14 cellular contexts compared by ENCODE assay signal in genomic region chr13:100108913-100109507, GRCh38. TPM values are rescaled to one million over a fixed set of nuclear protein-coding genes. Genes with fewer than 3 reads are reported as not detected.
DNase-seq lines count a peak whose midpoint lies in the region; ATAC-seq, FAIRE-seq and TF ChIP-seq lines count a peak whose summit lies in the region.
"Had no signal": no experiment of that assay in that cellular context is flagged by ENCODE, and none has a peak within 500 bp of the region (broad histone marks: within the 10 kb centered on the region; RNA-seq: fewer than 3 reads in every experiment).

No MANE protein-coding gene starts in this region.

- H3K4me1 ChIP-seq in GM12878 (ENCODE audit: control insufficient read depth, insufficient read depth, low read length): peaks cover 6% of the 10 kb centered on the region

- no peak for TF ChIP-seq RAD21 in GM12878 (IDR thresholded peaks at IDR 0.05; ENCODE audit: insufficient read depth, low read depth, low read length)

- H3K27me3 ChIP-seq in GM12878 (replicated peaks in 1 of 2; ENCODE audit: control insufficient read depth in 2 of 2, insufficient read depth in 2 of 2, low read length in 1 of 2): no peaks in the 10 kb centered on the region

- no peak for FAIRE-seq in GM12878 (lab: Jason Lieb, UNC)
- FAIRE-seq: frontal cortex had no signal

- no peaks in the 10 kb centered on the region for H4K20me1 ChIP-seq in GM12878 (ENCODE audit: control insufficient read depth, insufficient read depth)

- RAD21 ChIA-PET in GM12878 (lab: Charles Lee; ENCODE audit: unreplicated experiment): no interaction called here

- H3K4me2 ChIP-seq in GM12878 (ENCODE audit: control insufficient read depth, insufficient read depth): no peak overlapping the region

- 62% methylated on average over 3 of the region's 3 CpGs for WGBS in GM12878 (ENCODE audit: insufficient coverage, insufficient replicate concordance, low lambda C conversion rate, missing lambda C conversion rate)

- ATAC-seq in GM19452 (IDR thresholded peaks at IDR 0.05; ENCODE audit: unreplicated experiment): peak; percentile 63
- peak; percentile 68 for ATAC-seq in HG02943 (IDR thresholded peaks at IDR 0.05; ENCODE audit: low read depth, unreplicated experiment)
- ATAC-seq in GM12878: peak; percentile 69
- ATAC-seq in HG02981 (IDR thresholded peaks at IDR 0.05; ENCODE audit: unreplicated experiment): no peak
- ATAC-seq in HG03097 (IDR thresholded peaks at IDR 0.05; ENCODE audit: low FRiP score, unreplicated experiment): no peak

- no peak for TF ChIP-seq EP300 in GM12878 (IDR thresholded peaks at IDR 0.05; ENCODE audit: borderline replicate concordance in 1 of 2, control insufficient read depth in 1 of 2, low read depth in 2 of 2, low read length in 2 of 2)

- no peak overlapping the region for H3K9ac ChIP-seq in GM12878 (ENCODE audit: control insufficient read depth, insufficient read depth, low read length)

- H3K4me3 ChIP-seq in GM12865 (ENCODE audit: low read depth, low read length) (no peak overlapping the region), GM12878 (no peak overlapping the region)
- H3K4me3 ChIP-seq: lung had no signal

- CTCF ChIA-PET in GM12878 (lab: Yijun Ruan, JAX): no interaction called here

- DNase-seq in GM12865 (ENCODE audit: low read depth) (peak; percentile 20), GM12878 (ENCODE audit: low read depth, low spot score) (no peak), NCI-H1092 (lab: John Stamatoyannopoulos, UW) (no peak), LoVo (ENCODE audit: low spot score) (no peak)
- DNase-seq: activated CD4-positive, alpha-beta T cell treated with anti-CD3 and anti-CD28 coated beads, Interleukin-2, amount 50 U/mL, for 48 hours; activated naive CD4-positive, alpha-beta T cell treated with Interleukin-2 at 50 U/mL for 16 hours; NCI-H1417 treated with DMSO at 0.1 percent for 48 hours; stimulated activated CD4-positive, alpha-beta T cell treated with anti-CD3 and anti-CD28 coated beads, Interleukin-4, amount 100 ng/mL, for 1 hour had no signal

- BruUV-seq in GM12878 (replicated peaks; lab: Mats Ljungman, UMichigan): no TSS peak

- SMC1A ChIA-PET in GM12878 (lab: Charles Lee; ENCODE audit: uncharacterized antibody, unreplicated experiment): interaction anchor here (0.6 to 1.5 kb wide), 2 partner anchors 20 to 286 kb away, joined by 3 read pairs; partner anchors contain the start of gene PCCA

- H2AFZ ChIP-seq in GM12878 (ENCODE audit: control insufficient read depth, low read depth, low read length): no peak overlapping the region

- POLR2A ChIA-PET in GM12878 (lab: Charles Lee): interaction anchor here (0.6 to 1.1 kb wide), 2 partner anchors 20 to 363 kb away, joined by 3 to 4 read pairs; partner anchors contain the start of gene PCCA

- in situ Hi-C loops in GM12878 (cut with MboI): no loop called here

- intact Hi-C loops in GM12878 (cut with micrococcal nuclease; ENCODE audit: unreplicated experiment): no loop called here

- TF ChIP-seq CTCF in GM12865 (IDR thresholded peaks at IDR 0.05; ENCODE audit: insufficient read depth, low read depth, low read length, missing control alignments): no peak
- TF ChIP-seq CTCF in GM12878 (IDR thresholded peaks at IDR 0.05 in 2 of 3, conservative IDR thresholded peaks at IDR 0.05 in 1 of 3; ENCODE audit: control insufficient read depth in 2 of 3, extremely low read depth in 1 of 3, insufficient read depth in 1 of 3, low read depth in 3 of 3, low read length in 3 of 3): no peak

- no peaks in the 10 kb centered on the region for H3K9me3 ChIP-seq in GM12878 (replicated peaks; ENCODE audit: control insufficient read depth, insufficient read depth, low read length)

- peaks cover 0 to 8% of the 10 kb centered on the region in 2 experiments; a peak in 2 of 4 replicates for H3K36me3 ChIP-seq in GM12878 (ENCODE audit: control insufficient read depth in 2 of 2, insufficient read depth in 2 of 2, low read length in 1 of 2)

- H3K79me2 ChIP-seq in GM12878 (ENCODE audit: control insufficient read depth, insufficient read depth, low read length): no peaks in the 10 kb centered on the region

- no peak overlapping the region; the same call in 1 of the 2 replicates for H3K27ac ChIP-seq in GM12878 (ENCODE audit: control insufficient read depth, insufficient read depth)

- TF ChIP-seq POLR2A in GM12878 (IDR thresholded peaks at IDR 0.05; ENCODE audit: low read depth, low read length): no peak

TF ChIP-seq in GM12878, 131 proteins besides CTCF, POLR2A, EP300 and RAD21 (continues in another document):
- no peak for TF ChIP-seq RFX5 (IDR thresholded peaks at IDR 0.05; ENCODE audit: low read depth, low read length)
- TF ChIP-seq CEBPB (IDR thresholded peaks at IDR 0.05; ENCODE audit: borderline replicate concordance in 1 of 2, low read depth in 2 of 2, low read length in 2 of 2): no peak
- TF ChIP-seq PRDM15 (CRISPR knock-in tag; IDR thresholded peaks at IDR 0.05): no peak
- TF ChIP-seq CBFB (IDR thresholded peaks at IDR 0.05; ENCODE audit: low read depth): no peak
- TF ChIP-seq MYC (IDR thresholded peaks at IDR 0.05; ENCODE audit: insufficient read depth, insufficient read length, insufficient replicate concordance, low read length, severe bottlenecking): no peak
- no peak for TF ChIP-seq SMC3 (IDR thresholded peaks at IDR 0.05; ENCODE audit: borderline replicate concordance, low read length)
- TF ChIP-seq HCFC1 (IDR thresholded peaks at IDR 0.05; ENCODE audit: low read length): no peak
- TF ChIP-seq POLR2AphosphoS5 (IDR thresholded peaks at IDR 0.05; ENCODE audit: low read length): no peak
- TF ChIP-seq EZH2 (IDR thresholded peaks at IDR 0.05; ENCODE audit: borderline replicate concordance, control insufficient read depth, low read depth, low read length): no peak
- TF ChIP-seq SMARCA5 (IDR thresholded peaks at IDR 0.05): no peak

RNA-seq across cellular contexts. Expression of gene PCCA, which starts 20.1 kb away (rescaled TPM):
- 63.3 and 64.9 TPM in 2 replicates for total RNA-seq in GM12878 (2013; cell fraction: nucleolus; rRNA removed)
- total RNA-seq in GM12878 (2014; rRNA removed): 13.4 and 14.7 TPM in 2 replicates
- total RNA-seq in GM12878 (2014; rRNA removed; fragmentation: Illumina TruSeq; extraction: Trizol): 10.9 and 14.9 TPM in 2 replicates
- total RNA-seq in GM12878 (2021): 13.1 and 15.5 TPM in 2 replicates
- polyA plus RNA-seq in GM12878 (2011; ENCODE audit: low read depth): 7.0 TPM
- 10.8 and 14.5 TPM in 2 replicates for polyA plus RNA-seq in GM12878 (2011; rRNA removed)
- 5.0 and 6.0 TPM in 2 replicates for polyA plus RNA-seq in GM12878 (2011; cell fraction: cytosol; rRNA removed)
- 14.0 and 14.6 TPM in 2 replicates for polyA plus RNA-seq in GM12878 (2011; cell fraction: nucleus; rRNA removed)
- polyA plus RNA-seq in GM12878 (2012): 9.8 and 10.9 TPM in 2 replicates
- polyA plus RNA-seq in GM12878 (2014; fragmentation: Illumina TruSeq; extraction: Trizol): 14.7 and 24.6 TPM in 2 replicates
- polyA plus RNA-seq in GM12878 (2014; fragmentation: Nextera tagmentation; extraction: Ambion mirVana): 1 to 10 TPM; 5.9 to 9.3 TPM
- polyA plus RNA-seq in GM12878 (2014; rRNA removed): 8.4 and 11.5 TPM in 2 replicates
- polyA plus RNA-seq in GM12878 (2016; fragmentation: Nextera tagmentation; extraction: Ambion mirVana): 10 to 100 TPM; 13.9 to 18.2 TPM
- 15.8 and 30.1 TPM in 2 replicates for polyA minus RNA-seq in GM12878 (2011; rRNA and poly(A)+ RNA removed)
- 2.9 and 3.6 TPM in 2 replicates for polyA minus RNA-seq in GM12878 (2011; cell fraction: cytosol; rRNA and poly(A)+ RNA removed)
- 16.1 and 25.7 TPM in 2 replicates for polyA minus RNA-seq in GM12878 (2011; cell fraction: nucleus; rRNA and poly(A)+ RNA removed)

Comparison
In these comparisons a context has a peak if more than half of its experiments do, and no peak if none do; other contexts are left out.
1. ATAC-seq: peak in GM19452 (single experiment), HG02943 (single experiment) and GM12878 (single experiment); none in HG02981 (single experiment) and HG03097 (single experiment).